Comparison of ENCODE assay signal across 17 cellular contexts in genomic region chr4:189053621-189054020, GRCh38.
DNase-seq lines count a peak whose midpoint lies in the region; TF ChIP-seq lines count a peak whose summit lies in the region.
"Had no signal": no experiment of that assay in that cellular context is flagged by ENCODE, and none has a peak within 500 bp of the region (broad histone marks: within the 10 kb centered on the region; RNA-seq: fewer than 3 reads in every experiment).

No MANE protein-coding gene starts in this region.

- H3K9me3 ChIP-seq in HAP-1 = no peaks in the 10 kb centered on the region
- no peaks in the 10 kb centered on the region for H3K9me3 ChIP-seq in neuronal stem cell (replicated peaks in 1 of 2; ENCODE audit: control insufficient read depth in 2 of 2, insufficient read depth in 1 of 2, low read depth in 1 of 2, low read length in 2 of 2)
- no peaks in the 10 kb centered on the region for H3K9me3 ChIP-seq in stomach
- H3K9me3 ChIP-seq: A549, Caco-2 had no signal

- H3K4me2 ChIP-seq in neuronal stem cell (ENCODE audit: insufficient read depth, low read length, poor library complexity, severe bottlenecking) = no peak overlapping the region
- H3K4me2 ChIP-seq: A549 had no signal

- no peak overlapping the region for H2BK12ac ChIP-seq in neuronal stem cell (ENCODE audit: low read length)

- TF ChIP-seq POLR2A in stomach (IDR thresholded peaks at IDR 0.05) = no peak

- no peak overlapping the region for H3K27ac ChIP-seq in neuronal stem cell (replicated peaks; ENCODE audit: low read length)
- no peak overlapping the region for H3K27ac ChIP-seq in stomach
- H3K27ac ChIP-seq: 22Rv1, A549, C4-2B had no signal

- DNase-seq in DMS53 (lab: John Stamatoyannopoulos, UW) = peak; percentile 31
- no peak for DNase-seq in DMS53 treated with DMSO at 0.1 percent for 48 hours (lab: John Stamatoyannopoulos, UW; ENCODE audit: unreplicated experiment)
- DNase-seq in HAP-1 (ENCODE audit: low spot score in 2 of 2) = peak; percentile 79 to 87
- DNase-seq in astrocyte of the hippocampus (ENCODE audit: low read depth, low spot score) = peak; percentile 4
- peak; percentile 20 for DNase-seq in neuronal stem cell (ENCODE audit: low spot score)
- no peak for DNase-seq in anterior cingulate cortex (lab: John Stamatoyannopoulos, UW)
- no peak for DNase-seq in stomach
- DNase-seq: AML-193; Caco-2; CD4-positive, alpha-beta T cell; DMS79 treated with DMSO at 0.1 percent for 48 hours; GF-D8; GOT3; HCEC 1CT had no signal

- H3K14ac ChIP-seq in neuronal stem cell (ENCODE audit: low read length) = no peak overlapping the region

- in situ Hi-C loops in HAP-1 (cut with MboI; ENCODE audit: low sequenced_read_pairs) = no loop called here

- WGBS in neuronal stem cell (ENCODE audit: extremely low coverage in 2 of 2, insufficient read length in 2 of 2, insufficient replicate concordance in 1 of 2), 2 donors = no CpG with 5 or more reads among the region's 7 CpGs
- WGBS in stomach, 5 donors = 76 to 84% (median 81%) methylated on average over 7 of the region's 7 CpGs

- no peak overlapping the region for H3K18ac ChIP-seq in neuronal stem cell (ENCODE audit: low read length)

- no peak for TF ChIP-seq EP300 in stomach (IDR thresholded peaks at IDR 0.05)

- no peak overlapping the region for H2AFZ ChIP-seq in neuronal stem cell (ENCODE audit: low read length)

- no peak overlapping the region for H2BK5ac ChIP-seq in neuronal stem cell (ENCODE audit: low read length)

- H2BK15ac ChIP-seq in neuronal stem cell (ENCODE audit: low read length) = no peak overlapping the region

- H3K4ac ChIP-seq in neuronal stem cell (ENCODE audit: low read length) = no peak overlapping the region

- intact Hi-C loops in stomach (cut with DNase I; ENCODE audit: low total_unique reads) = no loop called here

- H3K36me3 ChIP-seq in HAP-1 (replicated peaks) = no peaks in the 10 kb centered on the region
- H3K36me3 ChIP-seq in neuronal stem cell (replicated peaks in 1 of 2; ENCODE audit: control insufficient read depth in 2 of 2, insufficient read depth in 2 of 2, low read length in 2 of 2) = no peaks in the 10 kb centered on the region
- H3K36me3 ChIP-seq in stomach = no peaks in the 10 kb centered on the region

- H3K27me3 ChIP-seq in HAP-1 (ENCODE audit: low read depth) = no peaks in the 10 kb centered on the region
- H3K27me3 ChIP-seq in neuronal stem cell (ENCODE audit: control insufficient read depth in 3 of 3, insufficient read depth in 3 of 3, low read depth in 1 of 3, low read length in 3 of 3) = no peaks in the 10 kb centered on the region
- no peaks in the 10 kb centered on the region for H3K27me3 ChIP-seq in stomach

- no peak overlapping the region for H3K9ac ChIP-seq in neuronal stem cell (ENCODE audit: low read depth, low read length, poor library complexity)

- no peak overlapping the region for H4K8ac ChIP-seq in neuronal stem cell (ENCODE audit: low read depth, low read length)

- no peaks in the 10 kb centered on the region for H3K79me1 ChIP-seq in neuronal stem cell (ENCODE audit: low read depth, low read length)

- H4K91ac ChIP-seq in neuronal stem cell (ENCODE audit: low read depth, low read length, poor library complexity) = no peak overlapping the region

- no peak for TF ChIP-seq CTCF in stomach (IDR thresholded peaks at IDR 0.05)

- no peak overlapping the region for H2BK120ac ChIP-seq in neuronal stem cell (ENCODE audit: low read depth, low read length)

- H3K4me1 ChIP-seq in HAP-1 (peaks cover 33% of the 10 kb centered on the region), neuronal stem cell (ENCODE audit: control insufficient read depth in 2 of 2, insufficient read depth in 1 of 2, low read depth in 1 of 2, low read length in 2 of 2) (peaks cover 0 to 7% of the 10 kb centered on the region in 2 donors), stomach (peaks cover 0 to 11% (median 2%) of the 10 kb centered on the region in 4 donors)
- H3K4me1 ChIP-seq: Caco-2 had no signal

- no peak overlapping the region for H2AK5ac ChIP-seq in neuronal stem cell (ENCODE audit: low read depth, low read length)

- H3K4me3 ChIP-seq in HAP-1 = no peak overlapping the region
- H3K4me3 ChIP-seq in neuronal stem cell (ENCODE audit: low read length in 2 of 2) = no peak overlapping the region
- no peak overlapping the region for H3K4me3 ChIP-seq in stomach
- H3K4me3 ChIP-seq: A549 had no signal

- no peak overlapping the region for H3K23ac ChIP-seq in neuronal stem cell (ENCODE audit: low read depth, low read length, poor library complexity)

Comparison
In these comparisons a context has a peak if more than half of its experiments do, and no peak if none do; other contexts are left out.
1. DNase-seq: peak in DMS53 (single experiment), HAP-1 (2 of 2), astrocyte of the hippocampus (single experiment) and neuronal stem cell (single experiment); none in DMS53 treated with DMSO at 0.1 percent for 48 hours (single experiment), anterior cingulate cortex (0 of 58) and stomach (single experiment).